27 cellular contexts compared by ENCODE assay signal in genomic region chr4:87986508-87986907, GRCh38.
"Had no signal": no experiment of that assay in that cellular context is flagged by ENCODE, and none has a peak within 500 bp of the region (broad histone marks: within the 10 kb centered on the region; RNA-seq: fewer than 3 reads in every experiment).

No MANE protein-coding gene starts in this region.

- FAIRE-seq: urothelium cell line had no signal

- ATAC-seq: stimulated activated effector memory CD8-positive, alpha-beta T cell treated with anti-CD3 and anti-CD28 coated beads, Interleukin-12 subunit alpha, Interleukin-12 subunit beta, amount 100 ng/mL, for 72 hours; stimulated activated memory B cell treated with anti-CD40 and anti-IgM and Interleukin-4, amounts not matched to agents 10 μg/mL and 1 μg/mL and 100 μg/mL, for 72 hours; stimulated activated naive B cell treated with anti-CD40 and anti-IgM and Interleukin-4, amounts not matched to agents 10 μg/mL and 1 μg/mL and 100 μg/mL, for 72 hours; stimulated activated naive CD8-positive, alpha-beta T cell treated with anti-CD3 and anti-CD28 coated beads, Interleukin-15, amount 100 ng/mL, for 72 hours; stimulated activated naive CD8-positive, alpha-beta T cell treated with anti-CD3 and anti-CD28 coated beads, Interleukin-15, Interleukin-2, amounts not matched to agents 100 U/mL and 50 U/mL, for 24 hours; upper lobe of right lung had no signal

- H3K4me1 ChIP-seq: stomach, suprapubic skin, testis, thyroid gland, tibial artery, transverse colon, upper lobe of left lung, upper lobe of right lung, uterus, vagina had no signal

- H3K9me3 ChIP-seq: stomach, suprapubic skin, testis, thoracic aorta, thyroid gland, tibial artery, tibial nerve, transverse colon, upper lobe of left lung, upper lobe of right lung, uterus, vagina had no signal

- H3K4me3 ChIP-seq: stomach, suprapubic skin, testis, thoracic aorta, thyroid gland, tibial artery, tibial nerve, transverse colon, upper lobe of left lung, upper lobe of right lung, uterus, vagina had no signal

- H3K27ac ChIP-seq: stomach, suprapubic skin, testis, thoracic aorta, thyroid gland, tibial artery, tibial nerve, transverse colon, upper lobe of left lung, upper lobe of right lung, uterus, vagina had no signal

- H3K27me3 ChIP-seq: stomach, suprapubic skin, testis, thyroid gland, tibial artery, tibial nerve, transverse colon, upper lobe of left lung, upper lobe of right lung, uterus, vagina had no signal

- H3K36me3 ChIP-seq: stomach, suprapubic skin, thoracic aorta, thyroid gland, tibial artery, tibial nerve, transverse colon, upper lobe of left lung, upper lobe of right lung, uterus, vagina had no signal

- DNase-seq: stimulated activated CD4-positive, alpha-beta T cell treated with anti-CD3 and anti-CD28 coated beads, Interleukin-2, amount 100 ng/mL, for 48 hours; stimulated activated CD4-positive, alpha-beta T cell treated with anti-CD3 and anti-CD28 coated beads, Interleukin-4, amount 100 ng/mL, for 1 hour; stimulated activated CD4-positive, alpha-beta T cell treated with anti-CD3 and anti-CD28 coated beads, Interleukin-4, amount 100 ng/mL, for 24 hours; stimulated activated CD4-positive, alpha-beta T cell treated with anti-CD3 and anti-CD28 coated beads, Interleukin-4, amount 100 ng/mL, for 4 hours; stimulated activated CD8-positive, alpha-beta memory T cell treated with anti-CD3 and anti-CD28 coated beads, Interleukin-4, amount 100 ng/mL, for 48 hours; stimulated activated naive B cell treated with anti-CD40 and anti-IgM and Interleukin-4, amounts not matched to agents 10 μg/mL and 1 μg/mL and 100 μg/mL, for 72 hours; stimulated activated naive CD4-positive, alpha-beta T cell; stimulated activated naive CD4-positive, alpha-beta T cell treated with Interleukin-2 at 50 U/mL for 16 hours; stimulated activated naive CD8-positive, alpha-beta T cell treated with anti-CD3 and anti-CD28 coated beads, Interleukin-15, amount 100 ng/mL, for 72 hours; stimulated activated naive CD8-positive, alpha-beta T cell treated with anti-CD3 and anti-CD28 coated beads, Interleukin-15, Interleukin-2, amounts not matched to agents 100 U/mL and 50 U/mL, for 24 hours; stomach; substantia nigra; testis; thyroid gland; tibial artery; transverse colon; trophoblast cell; upper lobe of left lung; upper lobe of right lung; uterus had no signal
